Comparison of ENCODE assay signal across 24 cellular contexts in genomic region chr9:69195681-69196080, GRCh38. TPM values are rescaled to one million over a fixed set of nuclear protein-coding genes. Genes with fewer than 3 reads are reported as not detected.
DNase-seq lines count a peak whose midpoint lies in the region; ATAC-seq, FAIRE-seq and TF ChIP-seq lines count a peak whose summit lies in the region.
"Had no signal": no experiment of that assay in that cellular context is flagged by ENCODE, and none has a peak within 500 bp of the region (broad histone marks: within the 10 kb centered on the region; RNA-seq: fewer than 3 reads in every experiment).

No MANE protein-coding gene starts in this region.

- H2AFZ ChIP-seq in Karpas-422 (ENCODE audit: low read length) (no peak overlapping the region), H1 (ENCODE audit: low read length) (no peak overlapping the region)
- H2AFZ ChIP-seq: parathyroid adenoma had no signal

- H3K36me3 Mint-ChIP-seq in naive thymus-derived CD8-positive, alpha-beta T cell, result no peaks in the 10 kb centered on the region
- H3K36me3 Mint-ChIP-seq: CD8-positive, alpha-beta T cell; immature natural killer cell had no signal

- no peaks in the 10 kb centered on the region for H3K79me2 ChIP-seq in Karpas-422 (ENCODE audit: low read length)
- H3K79me2 ChIP-seq in H1 (ENCODE audit: control insufficient read depth in 1 of 2, insufficient read depth in 2 of 2, low read length in 2 of 2), result peaks cover under 1 to 87% of the 10 kb centered on the region in 2 experiments; a peak in 3 of 4 replicates

- no peak overlapping the region for H2AK5ac ChIP-seq in H1 (ENCODE audit: low read depth, low read length)

- H4K91ac ChIP-seq in H1 (replicated peaks; ENCODE audit: insufficient read length, low read length), result no peak overlapping the region

- H3K14ac ChIP-seq in H1 (ENCODE audit: insufficient read length), result no peak overlapping the region

- no peak overlapping the region for H3K56ac ChIP-seq in H1 (replicated peaks; ENCODE audit: insufficient read length, low read depth, low read length)

- WGBS in H1 (ENCODE audit: extremely low coverage in 1 of 2, insufficient coverage in 1 of 2, insufficient read length in 1 of 2, insufficient replicate concordance in 2 of 2, low coverage in 1 of 2, low lambda C conversion rate in 2 of 2, missing lambda C conversion rate in 1 of 2), 2 experiments, result 58% methylated on average over 3 of the region's 3 CpGs; no CpG with 5 or more reads in 1 of the 2 experiments

- no peaks in the 10 kb centered on the region for H3K9me2 ChIP-seq in Karpas-422 (replicated peaks; ENCODE audit: insufficient read depth, low read length)

- TF ChIP-seq CTCF in H1 (IDR thresholded peaks at IDR 0.05; ENCODE audit: control extremely low read depth in 1 of 3, insufficient read depth in 1 of 3, low read depth in 1 of 3, low read length in 3 of 3), result no peak

- CTCF ChIA-PET in H1 (lab: Charles Lee; ENCODE audit: partially characterized antibody), result interaction anchor here (0.5 to 6.7 kb wide), 13 partner anchors 9 to 160 kb away, joined by 3 to 100 read pairs (median 4); partner anchors contain the start of gene FXN

- H3K9ac ChIP-seq in Karpas-422 (ENCODE audit: low read length) (no peak overlapping the region), H1 (replicated peaks in 1 of 4; ENCODE audit: extremely low read depth in 1 of 4, low read depth in 3 of 4, low read length in 3 of 4) (no peak overlapping the region)
- H3K9ac ChIP-seq: parathyroid adenoma had no signal

- no peak overlapping the region for H3K23ac ChIP-seq in H1 (ENCODE audit: insufficient read length)

- H2BK20ac ChIP-seq in H1 (ENCODE audit: low read length), result no peak overlapping the region

- peaks cover 0 to 26% (median 9%) of the 10 kb centered on the region in 4 donors for H3K4me1 Mint-ChIP-seq in naive thymus-derived CD8-positive, alpha-beta T cell

- H3K27ac ChIP-seq in Karpas-422 (ENCODE audit: low read length) (no peak overlapping the region), H1 (ENCODE audit: low read depth, low read length) (0 out of 2 replicates have a peak overlapping the region, but pooled peaks have one; percentile 7)
- H3K27ac ChIP-seq: esophagus squamous epithelium, parathyroid adenoma, upper lobe of right lung had no signal

- no peak overlapping the region for H2BK5ac ChIP-seq in H1 (ENCODE audit: low read depth, low read length)

- TF ChIP-seq RAD21 in H1 (IDR thresholded peaks at IDR 0.05 in 1 of 2, conservative IDR thresholded peaks at IDR 0.05 in 1 of 2; ENCODE audit: low read depth in 2 of 2, low read length in 2 of 2), result no peak

- no peaks in the 10 kb centered on the region for H3K27me3 Mint-ChIP-seq in naive thymus-derived CD8-positive, alpha-beta T cell
- H3K27me3 Mint-ChIP-seq: naive thymus-derived CD4-positive, alpha-beta T cell; stimulated activated naive CD8-positive, alpha-beta T cell treated with anti-CD3 and anti-CD28 coated beads, Interleukin-15, Interleukin-2, amounts not matched to agents 100 ng/mL and 50 ng/mL, for 24 hours had no signal

- H3K4me2 ChIP-seq in Karpas-422 (ENCODE audit: low read depth, low read length, poor library complexity, severe bottlenecking) (peak overlapping the region; percentile 35), H1 (ENCODE audit: insufficient read depth in 1 of 2, low read depth in 2 of 2, low read length in 2 of 2) (no peak overlapping the region)
- H3K4me2 ChIP-seq: smooth muscle cell had no signal

- H3K27ac Mint-ChIP-seq in naive thymus-derived CD8-positive, alpha-beta T cell, result no peak overlapping the region
- H3K27ac Mint-ChIP-seq: activated CD8-positive, alpha-beta T cell treated with anti-CD3 and anti-CD28 coated beads, Interleukin-2, amount 10 ng/mL, durations not matched to agents 7 days and 5 days; CD8-positive, alpha-beta T cell; immature natural killer cell; naive thymus-derived CD4-positive, alpha-beta T cell; stimulated activated naive CD8-positive, alpha-beta T cell treated with anti-CD3 and anti-CD28 coated beads, Interleukin-15, Interleukin-2, amounts not matched to agents 100 ng/mL and 50 ng/mL, for 24 hours had no signal

- no peak for ATAC-seq in HG02759 (IDR thresholded peaks at IDR 0.05; ENCODE audit: unreplicated experiment)
- ATAC-seq in HG03571 (IDR thresholded peaks at IDR 0.05; ENCODE audit: unreplicated experiment), result no peak
- ATAC-seq in naive thymus-derived CD8-positive, alpha-beta T cell, result no peak
- ATAC-seq: activated CD8-positive, alpha-beta T cell treated with anti-CD3 and anti-CD28 coated beads, Interleukin-2, amount 10 ng/mL, durations not matched to agents 7 days and 5 days; CD8-positive, alpha-beta T cell; naive thymus-derived CD4-positive, alpha-beta T cell; upper lobe of right lung had no signal

- no peak overlapping the region for H3K4me3 ChIP-seq in Karpas-422 (ENCODE audit: low read length)
- no peak overlapping the region for H3K4me3 ChIP-seq in H1 (ENCODE audit: extremely low read depth in 1 of 4, insufficient read depth in 2 of 4, low read depth in 3 of 4, low read length in 4 of 4)
- H3K4me3 ChIP-seq: esophagus squamous epithelium, smooth muscle cell, upper lobe of right lung had no signal

- no peaks in the 10 kb centered on the region for H3K23me2 ChIP-seq in H1 (ENCODE audit: low read depth, low read length)

- no peak for TF ChIP-seq EP300 in H1 (IDR thresholded peaks at IDR 0.05; ENCODE audit: borderline replicate concordance in 1 of 2, low read depth in 2 of 2, low read length in 2 of 2)

- H3K36me3 ChIP-seq in Karpas-422 (ENCODE audit: insufficient read depth, low read length) (no peaks in the 10 kb centered on the region), H1 (ENCODE audit: control insufficient read depth in 2 of 4, insufficient read depth in 4 of 4, low read length in 3 of 4) (no peaks in the 10 kb centered on the region)
- H3K36me3 ChIP-seq: esophagus squamous epithelium, upper lobe of right lung had no signal

- H2BK15ac ChIP-seq in H1 (ENCODE audit: low read length), result no peak overlapping the region

- no peak for TF ChIP-seq POLR2A in H1 (IDR thresholded peaks at IDR 0.05; ENCODE audit: control extremely low read depth in 1 of 2, low read depth in 2 of 2, low read length in 2 of 2)

- H4K5ac ChIP-seq in H1 (ENCODE audit: insufficient read length, low read depth, low read length), result no peak overlapping the region

- H3K9me3 Mint-ChIP-seq in naive thymus-derived CD8-positive, alpha-beta T cell, result no peaks in the 10 kb centered on the region
- H3K9me3 Mint-ChIP-seq: CD8-positive, alpha-beta T cell; immature natural killer cell; naive thymus-derived CD4-positive, alpha-beta T cell; stimulated activated naive CD8-positive, alpha-beta T cell treated with anti-CD3 and anti-CD28 coated beads, Interleukin-15, Interleukin-2, amounts not matched to agents 100 ng/mL and 50 ng/mL, for 24 hours had no signal

- no peak for FAIRE-seq in H1 (lab: Jason Lieb, UNC)
- FAIRE-seq: GM12891, H54 had no signal

- peaks cover 9% of the 10 kb centered on the region for H3K79me1 ChIP-seq in H1 (ENCODE audit: low read depth, low read length)

- DNase-seq in Karpas-422 (no peak), H1 (ENCODE audit: low read depth in 1 of 2, low spot score in 2 of 2) (no peak), iris pigment epithelial cell (ENCODE audit: low read depth) (peak; percentile 50), putamen (ENCODE audit: low spot score) (peak; percentile 81), NCI-H1694 (lab: John Stamatoyannopoulos, UW) (no peak)
- DNase-seq in naive thymus-derived CD8-positive, alpha-beta T cell, result no peak
- DNase-seq: activated CD8-positive, alpha-beta T cell treated with anti-CD3 and anti-CD28 coated beads, Interleukin-2, amount 10 ng/mL, durations not matched to agents 7 days and 5 days; activated T-cell treated with anti-CD3 and anti-CD28 coated beads, Interleukin-2, amount 50 U/mL, for 1 hour; CD8-positive, alpha-beta T cell; central memory CD4-positive, alpha-beta T cell; esophagus squamous epithelium; immature natural killer cell; mesendoderm; naive thymus-derived CD4-positive, alpha-beta T cell; NCI-H1930; stimulated activated CD4-positive, alpha-beta T cell treated with anti-CD3 and anti-CD28 coated beads, Interleukin-4, amount 100 ng/mL, for 1 hour; upper lobe of right lung had no signal

- no peak overlapping the region for H3K4me3 Mint-ChIP-seq in naive thymus-derived CD8-positive, alpha-beta T cell
- H3K4me3 Mint-ChIP-seq: activated CD8-positive, alpha-beta T cell treated with anti-CD3 and anti-CD28 coated beads, Interleukin-2, amount 10 ng/mL, durations not matched to agents 7 days and 5 days; CD8-positive, alpha-beta T cell; immature natural killer cell; naive thymus-derived CD4-positive, alpha-beta T cell; stimulated activated naive CD8-positive, alpha-beta T cell treated with anti-CD3 and anti-CD28 coated beads, Interleukin-15, Interleukin-2, amounts not matched to agents 100 ng/mL and 50 ng/mL, for 24 hours had no signal

- H3K9me3 ChIP-seq in Karpas-422 (ENCODE audit: low read length) (no peaks in the 10 kb centered on the region), H1 (ENCODE audit: insufficient read depth in 2 of 2, low read depth in 1 of 2, low read length in 1 of 2) (no peaks in the 10 kb centered on the region)
- H3K9me3 ChIP-seq: esophagus squamous epithelium, upper lobe of right lung had no signal

- no peak overlapping the region for H2BK12ac ChIP-seq in H1 (ENCODE audit: low read depth, low read length)

- H3K4me1 ChIP-seq in Karpas-422 (ENCODE audit: low read length) (peaks cover 17% of the 10 kb centered on the region), H1 (replicated peaks in 1 of 4; ENCODE audit: control insufficient read depth in 3 of 4, insufficient read depth in 4 of 4, low read length in 3 of 4) (peaks cover 0 to 24% (median 10%) of the 10 kb centered on the region in 4 experiments; a peak in 6 of 7 replicates)

- no peak overlapping the region for H4K8ac ChIP-seq in H1 (ENCODE audit: extremely low read depth, insufficient read depth, low read length)

- no peak overlapping the region for H3K4ac ChIP-seq in H1 (replicated peaks; ENCODE audit: insufficient read length, low read depth, low read length)

- no peak overlapping the region for H2BK120ac ChIP-seq in H1 (replicated peaks; ENCODE audit: low read depth, low read length)

- 0 out of 2 replicates have a peak, but pooled peaks cover 5% of the 10 kb centered on the region for H4K20me1 ChIP-seq in Karpas-422 (ENCODE audit: insufficient read depth, low read depth, low read length)
- H4K20me1 ChIP-seq in H1 (replicated peaks in 1 of 2; ENCODE audit: control insufficient read depth in 1 of 2, insufficient read depth in 2 of 2, low read length in 2 of 2), result peaks cover 6 to 11% of the 10 kb centered on the region in 2 experiments

- no peak overlapping the region for H3K18ac ChIP-seq in H1 (ENCODE audit: extremely low read depth, low read length)

- no peaks in the 10 kb centered on the region for H3K27me3 ChIP-seq in Karpas-422 (ENCODE audit: low read length)
- H3K27me3 ChIP-seq in H1 (replicated peaks in 1 of 4; ENCODE audit: control insufficient read depth in 3 of 4, extremely low read depth in 1 of 4, insufficient read depth in 3 of 4, low read length in 3 of 4), result no peaks in the 10 kb centered on the region
- H3K27me3 ChIP-seq: esophagus squamous epithelium, upper lobe of right lung had no signal

- POLR2A ChIA-PET in H1 (lab: Charles Lee; ENCODE audit: partially characterized antibody), result interaction anchor here (0.7 kb wide), 1 partner anchor 13 kb away, joined by 3 read pairs; no protein-coding TSS in a partner anchor
- POLR2A ChIA-PET in naive thymus-derived CD8-positive, alpha-beta T cell (lab: Charles Lee), result interaction anchor here (0.6 kb wide), 1 partner anchor 202 kb away, joined by 3 read pairs; no protein-coding TSS in a partner anchor

RNA-seq across cellular contexts. Expression of gene TJP2, which starts 21.6 kb away (rescaled TPM):
- 2.3 and 4.0 TPM in 2 replicates for total RNA-seq in Karpas-422 (2014; rRNA removed; shearing (Covaris generic); ENCODE audit: low replicate concordance)
- 135 and 137 TPM in 2 replicates for total RNA-seq in H1 (2021; fragmentation: NEBNext Ultra II Directional; extraction: Animal tissue kit (Norgen Biotek cat#: 25700))
- polyA plus RNA-seq in H1 (2011; rRNA removed), result 51.7 and 54.9 TPM in 2 replicates
- 84.5 TPM for polyA plus RNA-seq in H1 (2011; cell fraction: cytosol; rRNA removed)
- polyA plus RNA-seq in H1 (2011; cell fraction: nucleus; rRNA removed), result 133 TPM
- polyA plus RNA-seq in H1 (2012, experiment 1 of 2), result 82.5 to 111 TPM (median 102 TPM) in 4 replicates
- 16.4 TPM for polyA plus RNA-seq in H1 (2012, experiment 2 of 2)
- polyA plus RNA-seq in H1 (2013, experiment 1 of 2), result 72.8 TPM
- polyA plus RNA-seq in H1 (2013, experiment 2 of 2), result 64.4 TPM
- 71.4 and 91.3 TPM in 2 replicates for polyA minus RNA-seq in H1 (2011; rRNA and poly(A)+ RNA removed)
- polyA minus RNA-seq in H1 (2011; cell fraction: cytosol; rRNA and poly(A)+ RNA removed), result 118 TPM
- polyA minus RNA-seq in H1 (2011; cell fraction: nucleus; rRNA and poly(A)+ RNA removed), result 97.5 TPM
- total RNA-seq in naive thymus-derived CD8-positive, alpha-beta T cell, result 1 to 10 TPM; 3.7 to 4.2 TPM
- under 1 TPM in 2 of 3 donors, not detected in 1; 0.14 to 0.77 TPM for polyA plus RNA-seq in naive thymus-derived CD8-positive, alpha-beta T cell

Comparison
In these comparisons a context has a peak if more than half of its experiments do, and no peak if none do; other contexts are left out.
1. DNase-seq: peak in iris pigment epithelial cell (single experiment) and putamen (single experiment); none in Karpas-422 (single experiment), H1 (0 of 2), naive thymus-derived CD8-positive, alpha-beta T cell (0 of 10) and NCI-H1694 (single experiment).
2. RNA of gene TJP2, which starts 21.6 kb away (total RNA-seq): 135 to 137 TPM in H1; 3.7 to 4.2 TPM in naive thymus-derived CD8-positive, alpha-beta T cell and 2.3 to 4.0 TPM in Karpas-422; every median in the first group is over 10 times any median in the second.